In the genomic region with DNA sequence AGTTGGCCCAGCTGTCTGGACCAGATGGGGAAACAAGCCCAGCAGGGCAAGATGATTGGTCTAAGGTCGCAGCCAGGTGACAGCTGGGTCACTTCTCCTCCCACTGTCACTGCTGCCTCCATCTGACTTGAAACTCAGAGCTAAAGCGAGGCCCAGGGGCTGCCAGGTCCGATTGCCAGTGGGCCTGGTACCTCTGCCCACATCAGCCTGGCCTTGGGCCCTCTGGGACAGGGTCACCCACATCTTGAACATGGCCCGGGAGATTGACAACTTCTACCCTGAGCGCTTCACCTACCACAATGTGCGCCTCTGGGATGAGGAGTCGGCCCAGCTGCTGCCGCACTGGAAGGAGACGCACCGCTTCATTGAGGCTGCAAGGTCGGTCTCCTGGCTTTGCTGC, we compare ENCODE assay signal across 15 cellular contexts.
"Had no signal": no experiment of that assay in that cellular context is flagged by ENCODE, and none has a peak within 500 bp of the region (broad histone marks: within the 10 kb centered on the region; RNA-seq: fewer than 3 reads in every experiment).

No MANE protein-coding gene starts in this region.

- FAIRE-seq: colon, endometrium had no signal

- H3K9me3 Mint-ChIP-seq: activated B cell treated with CpG ODN at 0.5 μM for 24 hours; activated naive CD4-positive, alpha-beta T cell treated with anti-CD3 and anti-CD28 coated beads, Interleukin-2, amount 50 U/mL, for 72 hours; activated T-cell treated with anti-CD3 and anti-CD28 coated beads, Interleukin-2, amount 50 U/mL, for 4 hours; nephron had no signal

- H3K27me3 Mint-ChIP-seq: activated B cell treated with CpG ODN at 0.5 μM for 24 hours; activated CD8-positive, alpha-beta memory T cell treated with anti-CD3 and anti-CD28 coated beads, Interleukin-2, amount 10 ng/mL, durations not matched to agents 7 days and 5 days had no signal

- DNase-seq: activated B cell treated with CpG ODN at 0.5 μM for 24 hours; activated CD4-positive, alpha-beta T cell treated with anti-CD3 and anti-CD28 coated beads for 48 hours; activated CD8-positive, alpha-beta memory T cell treated with anti-CD3 and anti-CD28 coated beads, Interleukin-2, amount 10 ng/mL, durations not matched to agents 7 days and 5 days; activated T-cell treated with anti-CD3 and anti-CD28 coated beads, Interleukin-2, amount 50 U/mL, for 4 hours; hypothalamus; psoas muscle; T-helper 2 cell; uterus had no signal

- H3K36me3 ChIP-seq: cardiac muscle cell, uterus had no signal

- H3K27ac Mint-ChIP-seq: activated B cell treated with CpG ODN at 0.5 μM for 24 hours; activated CD8-positive, alpha-beta memory T cell treated with anti-CD3 and anti-CD28 coated beads, Interleukin-2, amount 10 ng/mL, durations not matched to agents 7 days and 5 days; nephron had no signal

- H3K36me3 Mint-ChIP-seq: activated CD8-positive, alpha-beta memory T cell treated with anti-CD3 and anti-CD28 coated beads, Interleukin-2, amount 10 ng/mL, durations not matched to agents 7 days and 5 days; activated naive CD4-positive, alpha-beta T cell treated with anti-CD3 and anti-CD28 coated beads, Interleukin-2, amount 50 U/mL, for 72 hours had no signal

- H3K4me1 Mint-ChIP-seq: nephron had no signal

- H3K4me1 ChIP-seq: uterus had no signal

- H3K9me3 ChIP-seq: esophagus muscularis mucosa, psoas muscle, right lobe of liver, uterus had no signal

- H3K4me3 ChIP-seq: cardiac muscle cell, esophagus muscularis mucosa, psoas muscle, right lobe of liver, uterus had no signal

- H3K27me3 ChIP-seq: cardiac muscle cell, esophagus muscularis mucosa, right lobe of liver, uterus had no signal

- H3K27ac ChIP-seq: cardiac muscle cell, esophagus muscularis mucosa, psoas muscle, right lobe of liver, uterus had no signal

- H3K4me3 Mint-ChIP-seq: activated B cell treated with CpG ODN at 0.5 μM for 24 hours; activated CD8-positive, alpha-beta memory T cell treated with anti-CD3 and anti-CD28 coated beads, Interleukin-2, amount 10 ng/mL, durations not matched to agents 7 days and 5 days; activated T-cell treated with anti-CD3 and anti-CD28 coated beads, Interleukin-2, amount 50 U/mL, for 4 hours; nephron had no signal

- ATAC-seq: activated CD8-positive, alpha-beta memory T cell treated with anti-CD3 and anti-CD28 coated beads, Interleukin-2, amount 10 ng/mL, durations not matched to agents 7 days and 5 days; activated naive CD4-positive, alpha-beta T cell treated with anti-CD3 and anti-CD28 coated beads, Interleukin-2, amount 50 U/mL, for 72 hours; activated T-cell treated with anti-CD3 and anti-CD28 coated beads, Interleukin-2, amount 50 U/mL, for 4 hours; psoas muscle; right lobe of liver had no signal
